Comparison of ENCODE assay signal across 14 cellular contexts in the genomic region with DNA sequence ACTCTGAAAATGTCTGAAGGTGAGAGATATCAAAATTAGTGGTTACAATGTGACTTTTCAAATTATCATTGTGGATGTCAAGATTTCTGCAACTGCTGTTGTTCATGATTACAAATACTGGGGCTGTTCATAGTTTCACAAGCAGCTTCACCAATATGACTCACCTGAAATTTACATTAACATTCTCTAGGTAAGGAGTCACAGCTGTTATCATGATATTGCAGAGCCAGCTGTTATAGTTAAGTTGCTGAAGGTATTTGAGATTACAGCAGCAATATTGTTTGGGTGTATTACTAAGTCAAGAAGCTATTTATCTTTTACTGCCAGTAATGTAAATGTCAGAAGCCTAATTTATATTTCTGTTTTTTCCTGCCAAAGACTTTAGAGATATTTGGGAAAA.
DNase-seq lines count a peak whose midpoint lies in the region; ATAC-seq and FAIRE-seq lines count a peak whose summit lies in the region.
"Had no signal": no experiment of that assay in that cellular context is flagged by ENCODE, and none has a peak within 500 bp of the region (broad histone marks: within the 10 kb centered on the region; RNA-seq: fewer than 3 reads in every experiment).

No MANE protein-coding gene starts in this region.

- DNase-seq in GM19239 (ENCODE audit: insufficient read length, low spot score) (no peak), astrocyte of the hippocampus (ENCODE audit: low read depth, low spot score) (peak; percentile 27), renal cortical epithelial cell (ENCODE audit: low read depth) (peak; percentile 88), right cardiac atrium (no peak)
- DNase-seq in activated naive CD4-positive, alpha-beta T cell treated with anti-CD3 and anti-CD28 coated beads, Interleukin-2, amount 50 U/mL, for 72 hours (ENCODE audit: low spot score in 2 of 2): no peak
- DNase-seq in stimulated activated CD8-positive, alpha-beta memory T cell treated with anti-CD3 and anti-CD28 coated beads, Interleukin-4, amount 100 ng/mL, for 48 hours: no peak
- DNase-seq: activated gamma-delta T cell, dorsolateral prefrontal cortex, NCI-H2107, Right ventricle myocardium superior had no signal

- no peak overlapping the region for H3K4me3 ChIP-seq in right cardiac atrium (ENCODE audit: low read length)
- H3K4me3 ChIP-seq: dorsolateral prefrontal cortex had no signal

- H3K9me3 ChIP-seq in right cardiac atrium (ENCODE audit: control insufficient read depth, low read length): no peaks in the 10 kb centered on the region

- FAIRE-seq in GM19239 (lab: Jason Lieb, UNC): peak; percentile 49
- FAIRE-seq: HepG2 had no signal

- no peaks in the 10 kb centered on the region for H3K27me3 ChIP-seq in right cardiac atrium (ENCODE audit: control insufficient read depth, insufficient read depth)
- H3K27me3 ChIP-seq: dorsolateral prefrontal cortex had no signal

- H3K36me3 Mint-ChIP-seq in activated naive CD4-positive, alpha-beta T cell treated with anti-CD3 and anti-CD28 coated beads, Interleukin-2, amount 50 U/mL, for 72 hours: no peaks in the 10 kb centered on the region
- H3K36me3 Mint-ChIP-seq: WTC11 had no signal

- no peak overlapping the region for H3K27ac ChIP-seq in right cardiac atrium (ENCODE audit: low read length)
- H3K27ac ChIP-seq: dorsolateral prefrontal cortex had no signal

- peaks cover 3 to 4% of the 10 kb centered on the region in 2 donors for H3K9me3 Mint-ChIP-seq in activated naive CD4-positive, alpha-beta T cell treated with anti-CD3 and anti-CD28 coated beads, Interleukin-2, amount 50 U/mL, for 72 hours
- H3K9me3 Mint-ChIP-seq: nephron, WTC11 had no signal

- no peak overlapping the region for H3K27ac Mint-ChIP-seq in activated naive CD4-positive, alpha-beta T cell treated with anti-CD3 and anti-CD28 coated beads, Interleukin-2, amount 50 U/mL, for 72 hours
- H3K27ac Mint-ChIP-seq: nephron, WTC11 had no signal

- ATAC-seq in HG03558 (IDR thresholded peaks at IDR 0.05; ENCODE audit: extremely low read depth, unreplicated experiment): peak; percentile 48
- ATAC-seq in activated naive CD4-positive, alpha-beta T cell treated with anti-CD3 and anti-CD28 coated beads, Interleukin-2, amount 50 U/mL, for 72 hours: no peak
- no peak for ATAC-seq in right cardiac atrium
- ATAC-seq: HepG2, WTC11 had no signal

- intact Hi-C loops in right cardiac atrium (cut with DNase I): no loop called here

- no peaks in the 10 kb centered on the region for H3K4me1 ChIP-seq in right cardiac atrium (ENCODE audit: control insufficient read depth, insufficient read depth, low read length)

Comparison
In these comparisons a context has a peak if more than half of its experiments do, and no peak if none do; other contexts are left out.
1. DNase-seq: peak in astrocyte of the hippocampus (single experiment) and renal cortical epithelial cell (single experiment); none in GM19239 (single experiment), activated naive CD4-positive, alpha-beta T cell treated with anti-CD3 and anti-CD28 coated beads, Interleukin-2, amount 50 U/mL, for 72 hours (0 of 2), right cardiac atrium (0 of 3) and stimulated activated CD8-positive, alpha-beta memory T cell treated with anti-CD3 and anti-CD28 coated beads, Interleukin-4, amount 100 ng/mL, for 48 hours (single experiment).